8 cellular contexts compared by ENCODE assay signal in genomic region chr5:152560508-152561137, GRCh38.
DNase-seq lines count a peak whose midpoint lies in the region; ATAC-seq, FAIRE-seq and TF ChIP-seq lines count a peak whose summit lies in the region.

No MANE protein-coding gene starts in this region.

- no peak overlapping the region for H2AFZ ChIP-seq in H1 (ENCODE audit: low read length)

- TF ChIP-seq CTCF in H1 (IDR thresholded peaks at IDR 0.05; ENCODE audit: control extremely low read depth in 1 of 3, insufficient read depth in 1 of 3, low read depth in 1 of 3, low read length in 3 of 3): peak; percentile 77 to 87 (median 85)

- in situ Hi-C loops in KBM-7 (cut with MboI; ENCODE audit: low pct_unique_long_range_greater_than_20kb, low sequenced_read_pairs): no loop called here

- no peak for TF ChIP-seq EP300 in H1 (IDR thresholded peaks at IDR 0.05; ENCODE audit: borderline replicate concordance in 1 of 2, low read depth in 2 of 2, low read length in 2 of 2)

- TF ChIP-seq RAD21 in H1 (IDR thresholded peaks at IDR 0.05 in 1 of 2, conservative IDR thresholded peaks at IDR 0.05 in 1 of 2; ENCODE audit: low read depth in 2 of 2, low read length in 2 of 2): peak; percentile 95 to 98

- no peak overlapping the region for H3K14ac ChIP-seq in H1 (ENCODE audit: insufficient read length)

- DNase-seq in GDM1 (lab: John Stamatoyannopoulos, UW) (peak; percentile 7), KBM-7 (peak; percentile 40), SHP77 treated with DMSO at 0.1 percent for 48 hours (lab: John Stamatoyannopoulos, UW) (peak; percentile 10), H1 (ENCODE audit: low read depth in 1 of 2, low spot score in 2 of 2) (peak; percentile 41 to 78), lung microvascular endothelial cell (ENCODE audit: low read depth in 2 of 2) (peak; percentile 59 to 70), superior temporal gyrus (ENCODE audit: extremely low spot score) (peak; percentile 86), dedifferentiated amniotic fluid mesenchymal stem cell (ENCODE audit: extremely low spot score) (no peak)

- peak; percentile 93 for FAIRE-seq in H1 (lab: Jason Lieb, UNC)

- H3K36me3 ChIP-seq in H1 (ENCODE audit: control insufficient read depth in 2 of 4, insufficient read depth in 4 of 4, low read length in 3 of 4): no peaks in the 10 kb centered on the region

- no peak overlapping the region for H2BK120ac ChIP-seq in H1 (replicated peaks; ENCODE audit: low read depth, low read length)

- no peak overlapping the region for H2AK5ac ChIP-seq in H1 (ENCODE audit: low read depth, low read length)

- no peaks in the 10 kb centered on the region for H3K27me3 ChIP-seq in H1 (replicated peaks in 1 of 4; ENCODE audit: control insufficient read depth in 3 of 4, extremely low read depth in 1 of 4, insufficient read depth in 3 of 4, low read length in 3 of 4)

- POLR2A ChIA-PET in H1 (lab: Charles Lee; ENCODE audit: partially characterized antibody): no interaction called here

- H2BK15ac ChIP-seq in H1 (ENCODE audit: low read length): no peak overlapping the region

- H3K23me2 ChIP-seq in H1 (ENCODE audit: low read depth, low read length): no peaks in the 10 kb centered on the region

- H3K9ac ChIP-seq in H1 (replicated peaks in 1 of 4; ENCODE audit: extremely low read depth in 1 of 4, low read depth in 3 of 4, low read length in 3 of 4): no peak overlapping the region

- H3K56ac ChIP-seq in H1 (replicated peaks; ENCODE audit: insufficient read length, low read depth, low read length): no peak overlapping the region

- H2BK5ac ChIP-seq in H1 (ENCODE audit: low read depth, low read length): no peak overlapping the region

- H3K9me3 ChIP-seq in H1 (ENCODE audit: insufficient read depth in 2 of 2, low read depth in 1 of 2, low read length in 1 of 2): no peaks in the 10 kb centered on the region

- no peak overlapping the region for H3K18ac ChIP-seq in H1 (ENCODE audit: extremely low read depth, low read length)

- H3K27ac ChIP-seq in H1 (ENCODE audit: low read depth, low read length): no peak overlapping the region

- no peaks in the 10 kb centered on the region for H3K79me1 ChIP-seq in H1 (ENCODE audit: low read depth, low read length)

- no peak overlapping the region for H2BK12ac ChIP-seq in H1 (ENCODE audit: low read depth, low read length)

- no peak overlapping the region for H3K4me2 ChIP-seq in H1 (ENCODE audit: insufficient read depth in 1 of 2, low read depth in 2 of 2, low read length in 2 of 2)

- H4K8ac ChIP-seq in H1 (ENCODE audit: extremely low read depth, insufficient read depth, low read length): no peak overlapping the region

- no peak overlapping the region for H3K23ac ChIP-seq in H1 (ENCODE audit: insufficient read length)

- ATAC-seq in GM21381 (IDR thresholded peaks at IDR 0.05; ENCODE audit: unreplicated experiment): peak; percentile 75

- H3K4ac ChIP-seq in H1 (replicated peaks; ENCODE audit: insufficient read length, low read depth, low read length): no peak overlapping the region

- no peak for TF ChIP-seq POLR2A in H1 (IDR thresholded peaks at IDR 0.05; ENCODE audit: control extremely low read depth in 1 of 2, low read depth in 2 of 2, low read length in 2 of 2)

- no peak overlapping the region for H4K5ac ChIP-seq in H1 (ENCODE audit: insufficient read length, low read depth, low read length)

- H3K79me2 ChIP-seq in H1 (ENCODE audit: control insufficient read depth in 1 of 2, insufficient read depth in 2 of 2, low read length in 2 of 2): no peaks in the 10 kb centered on the region

- H2BK20ac ChIP-seq in H1 (ENCODE audit: low read length): no peak overlapping the region

- WGBS in H1 (ENCODE audit: extremely low coverage in 1 of 2, insufficient coverage in 1 of 2, insufficient read length in 1 of 2, insufficient replicate concordance in 2 of 2, low coverage in 1 of 2, low lambda C conversion rate in 2 of 2, missing lambda C conversion rate in 1 of 2), 2 experiments: 46% methylated on average over 6 of the region's 6 CpGs; no CpG with 5 or more reads in 1 of the 2 experiments

- no peak overlapping the region for H3K4me3 ChIP-seq in H1 (ENCODE audit: extremely low read depth in 1 of 4, insufficient read depth in 2 of 4, low read depth in 3 of 4, low read length in 4 of 4)

- CTCF ChIA-PET in H1 (lab: Charles Lee; ENCODE audit: partially characterized antibody): interaction anchor here (0.5 to 4.1 kb wide), 23 partner anchors 12 to 1406 kb away, joined by 3 to 34 read pairs (median 3); no protein-coding TSS in a partner anchor

- no peak overlapping the region for H4K91ac ChIP-seq in H1 (replicated peaks; ENCODE audit: insufficient read length, low read length)

- no peaks in the 10 kb centered on the region for H3K4me1 ChIP-seq in H1 (replicated peaks in 1 of 4; ENCODE audit: control insufficient read depth in 3 of 4, insufficient read depth in 4 of 4, low read length in 3 of 4)

- no peaks in the 10 kb centered on the region for H4K20me1 ChIP-seq in H1 (replicated peaks in 1 of 2; ENCODE audit: control insufficient read depth in 1 of 2, insufficient read depth in 2 of 2, low read length in 2 of 2)

TF ChIP-seq in H1, 55 proteins besides CTCF, POLR2A, EP300 and RAD21:
- no peak for TF ChIP-seq GABPA (IDR thresholded peaks at IDR 0.05; ENCODE audit: borderline replicate concordance, insufficient read depth, low read length)
